ENCODE assay signal across 1 cellular context in genomic region chr4:80070880-80071620, GRCh38.
TF ChIP-seq lines count a peak whose summit lies in the region.

No MANE protein-coding gene starts in this region.

TF ChIP-seq in GM23338, 12 proteins besides CTCF, POLR2A, EP300 and RAD21 (continued from another document):
- TF ChIP-seq POLR2AphosphoS5 (IDR thresholded peaks at IDR 0.05; ENCODE audit: low read depth), result no peak
- no peak for TF ChIP-seq ZNF331 (CRISPR knock-in tag; IDR thresholded peaks at IDR 0.05; ENCODE audit: low read depth)
- TF ChIP-seq STAT1 (IDR thresholded peaks at IDR 0.05; ENCODE audit: unreplicated experiment), result no peak
- TF ChIP-seq ZNF462 (CRISPR knock-in tag; IDR thresholded peaks at IDR 0.05), result no peak
